8 cellular contexts compared by ENCODE assay signal in genomic region chr13:29594310-29594709, GRCh38. TPM values are rescaled to one million over a fixed set of nuclear protein-coding genes. Genes with fewer than 3 reads are reported as not detected.
DNase-seq lines count a peak whose midpoint lies in the region; ATAC-seq and TF ChIP-seq lines count a peak whose summit lies in the region.

No MANE protein-coding gene starts in this region.

- H3K36me3 ChIP-seq in duodenal mucosa (ENCODE audit: control insufficient read depth in 1 of 2, insufficient read depth in 2 of 2, low read length in 2 of 2) (peaks cover 0 to 7% of the 10 kb centered on the region in 2 donors), mesenchymal stem cell (ENCODE audit: control insufficient read depth in 1 of 2, insufficient read depth in 2 of 2, low read depth in 1 of 2, low read length in 2 of 2) (no peaks in the 10 kb centered on the region)

- H2AFZ ChIP-seq in mesenchymal stem cell (ENCODE audit: low read depth, low read length): peak overlapping the region; percentile 87

- no peaks in the 10 kb centered on the region for H3K27me3 ChIP-seq in duodenal mucosa (ENCODE audit: control insufficient read depth in 1 of 2, insufficient read depth in 2 of 2, low read length in 2 of 2)
- H3K27me3 ChIP-seq in mesenchymal stem cell (ENCODE audit: control insufficient read depth in 1 of 2, insufficient read depth in 1 of 2, low read length in 2 of 2): no peaks in the 10 kb centered on the region

- TF ChIP-seq CTCF in VCaP (conservative IDR thresholded peaks at IDR 0.05): no peak

- peak overlapping the region; percentile 12 for H4K8ac ChIP-seq in mesenchymal stem cell (ENCODE audit: low read length)

- H3K27ac Mint-ChIP-seq in activated CD8-positive, alpha-beta memory T cell treated with anti-CD3 and anti-CD28 coated beads, Interleukin-2, amount 10 ng/mL, durations not matched to agents 7 days and 5 days: peak overlapping the region; percentile 94

- H3K4me1 Mint-ChIP-seq in activated CD8-positive, alpha-beta memory T cell treated with anti-CD3 and anti-CD28 coated beads, Interleukin-2, amount 10 ng/mL, durations not matched to agents 7 days and 5 days: peaks cover 54% of the 10 kb centered on the region

- no peak overlapping the region for H3K4ac ChIP-seq in mesenchymal stem cell (ENCODE audit: low read depth in 1 of 2, low read length in 2 of 2)

- H3K27ac ChIP-seq in VCaP (peak overlapping the region; percentile 94), duodenal mucosa (ENCODE audit: low read depth, low read length) (peak overlapping the region; percentile 79), mesenchymal stem cell (ENCODE audit: low read length, poor library complexity, severe bottlenecking) (peak overlapping the region; percentile 91)

- H3K36me3 Mint-ChIP-seq in activated CD8-positive, alpha-beta memory T cell treated with anti-CD3 and anti-CD28 coated beads, Interleukin-2, amount 10 ng/mL, durations not matched to agents 7 days and 5 days: peaks cover 8% of the 10 kb centered on the region

- 1% methylated on average over 7 of the region's 9 CpGs for WGBS in mesenchymal stem cell

- H3K14ac ChIP-seq in mesenchymal stem cell (ENCODE audit: low read length in 2 of 2): no peak overlapping the region

- peak overlapping the region; percentile 75 for H3K4me2 ChIP-seq in mesenchymal stem cell (ENCODE audit: low read length, poor library complexity, severe bottlenecking)

- peak overlapping the region; percentile 29 for H2BK120ac ChIP-seq in mesenchymal stem cell (ENCODE audit: low read depth, low read length)

- no peaks in the 10 kb centered on the region for H3K79me1 ChIP-seq in mesenchymal stem cell (replicated peaks; ENCODE audit: low read length, poor library complexity, severe bottlenecking)

- no peaks in the 10 kb centered on the region for H3K9me3 Mint-ChIP-seq in activated CD8-positive, alpha-beta memory T cell treated with anti-CD3 and anti-CD28 coated beads, Interleukin-2, amount 10 ng/mL, durations not matched to agents 7 days and 5 days (ENCODE audit: low read depth)

- peak; percentile 70 for DNase-seq in activated CD8-positive, alpha-beta memory T cell treated with anti-CD3 and anti-CD28 coated beads, Interleukin-2, amount 10 ng/mL, durations not matched to agents 7 days and 5 days
- DNase-seq in activated CD8-positive, alpha-beta memory T cell treated with anti-CD3 and anti-CD28 coated beads, Interleukin-2, amount 50 U/mL, for 4 hours: no peak
- DNase-seq in NCI-H1105 treated with DMSO at 0.1 percent for 48 hours (lab: John Stamatoyannopoulos, UW): peak; percentile 19
- DNase-seq in mesenchymal stem cell: peak; percentile 92
- DNase-seq in stimulated activated naive CD4-positive, alpha-beta T cell treated with Interleukin-2 at 50 U/mL for 16 hours (lab: John Stamatoyannopoulos, UW): peak; percentile 49

- peak overlapping the region; percentile 87 for H3K4me3 Mint-ChIP-seq in activated CD8-positive, alpha-beta memory T cell treated with anti-CD3 and anti-CD28 coated beads, Interleukin-2, amount 10 ng/mL, durations not matched to agents 7 days and 5 days

- peak overlapping the region in 1 of 2 experiments; percentile 57 for H3K23ac ChIP-seq in mesenchymal stem cell (ENCODE audit: low read length in 2 of 2)

- peak overlapping the region; percentile 62 to 69 for H3K4me3 ChIP-seq in duodenal mucosa (ENCODE audit: low read depth in 1 of 2, low read length in 2 of 2)
- peak overlapping the region; percentile 81 to 92 for H3K4me3 ChIP-seq in mesenchymal stem cell (ENCODE audit: insufficient read depth in 1 of 2, low read depth in 1 of 2, low read length in 2 of 2)

- H3K9ac ChIP-seq in duodenal mucosa (ENCODE audit: low read depth in 1 of 2, low read length in 2 of 2) (peak overlapping the region; percentile 68 to 92), mesenchymal stem cell (ENCODE audit: low read length) (peak overlapping the region; percentile 89)

- H3K9me3 ChIP-seq in duodenal mucosa (ENCODE audit: control insufficient read depth in 1 of 2, low read length in 2 of 2) (no peaks in the 10 kb centered on the region), mesenchymal stem cell (ENCODE audit: control insufficient read depth, low read length) (no peaks in the 10 kb centered on the region)

- H4K91ac ChIP-seq in mesenchymal stem cell (ENCODE audit: low read length): no peak overlapping the region

- H3K4me1 ChIP-seq in duodenal mucosa (ENCODE audit: control insufficient read depth in 1 of 2, insufficient read depth in 2 of 2, low read length in 2 of 2) (peaks cover 3 to 14% of the 10 kb centered on the region in 2 donors), mesenchymal stem cell (ENCODE audit: control insufficient read depth, insufficient read depth, low read depth, low read length) (peaks cover 30% of the 10 kb centered on the region)

- H3K18ac ChIP-seq in mesenchymal stem cell (ENCODE audit: low read depth in 1 of 2, low read length in 2 of 2): peak overlapping the region; percentile 37 to 89

- peak overlapping the region; percentile 15 to 59 for H2BK12ac ChIP-seq in mesenchymal stem cell (ENCODE audit: low read length in 2 of 2)

- peak overlapping the region; percentile 83 for H2BK15ac ChIP-seq in mesenchymal stem cell (ENCODE audit: low read depth, poor library complexity, severe bottlenecking)

- H2BK5ac ChIP-seq in mesenchymal stem cell (ENCODE audit: low read depth, low read length, poor library complexity, severe bottlenecking): peak overlapping the region; percentile 68

- no peaks in the 10 kb centered on the region for H3K27me3 Mint-ChIP-seq in activated CD8-positive, alpha-beta memory T cell treated with anti-CD3 and anti-CD28 coated beads, Interleukin-2, amount 10 ng/mL, durations not matched to agents 7 days and 5 days

- CTCF ChIA-PET in activated CD8-positive, alpha-beta memory T cell treated with anti-CD3 and anti-CD28 coated beads, Interleukin-2, amount 10 ng/mL, durations not matched to agents 7 days and 5 days (lab: Charles Lee): no interaction called here

- peak; percentile 35 for ATAC-seq in activated CD8-positive, alpha-beta memory T cell treated with anti-CD3 and anti-CD28 coated beads, Interleukin-2, amount 10 ng/mL, durations not matched to agents 7 days and 5 days
- peak; percentile 35 for ATAC-seq in HG02678 (IDR thresholded peaks at IDR 0.05; ENCODE audit: unreplicated experiment)

- H2AK5ac ChIP-seq in mesenchymal stem cell (ENCODE audit: low read length, severe bottlenecking): peak overlapping the region; percentile 15

RNA-seq across cellular contexts. Expression of gene SLC7A1, which starts 1.2 kb away (rescaled TPM):
- total RNA-seq in activated CD8-positive, alpha-beta memory T cell treated with anti-CD3 and anti-CD28 coated beads, Interleukin-2, amount 10 ng/mL, durations not matched to agents 7 days and 5 days: 100 to 1,000 TPM; 101 to 105 TPM
- 14.6 TPM for polyA plus RNA-seq in mesenchymal stem cell (2013, experiment 1 of 2)
- 14.5 TPM for polyA plus RNA-seq in mesenchymal stem cell (2013, experiment 2 of 2)
